In genomic region chr2:23386422-23387220, GRCh38 we compare ENCODE assay signal across 8 cellular contexts. TPM values are rescaled to one million over a fixed set of nuclear protein-coding genes. Genes with fewer than 3 reads are reported as not detected.
DNase-seq lines count a peak whose midpoint lies in the region; ATAC-seq and TF ChIP-seq lines count a peak whose summit lies in the region.

No MANE protein-coding gene starts in this region.

- no peak overlapping the region for H4K91ac ChIP-seq in neuronal stem cell (ENCODE audit: low read depth, low read length, poor library complexity)

- ATAC-seq in CD8-positive, alpha-beta T cell = no peak
- peak; percentile 19 for ATAC-seq in HG02981 (IDR thresholded peaks at IDR 0.05; ENCODE audit: unreplicated experiment)
- no peak for ATAC-seq in HG03135 (IDR thresholded peaks at IDR 0.05; ENCODE audit: unreplicated experiment)
- ATAC-seq in GM18502 (IDR thresholded peaks at IDR 0.05; ENCODE audit: poor library complexity, unreplicated experiment) = no peak

- no peak overlapping the region for H3K27ac ChIP-seq in CD8-positive, alpha-beta T cell (ENCODE audit: low read depth, low read length)
- no peak overlapping the region for H3K27ac ChIP-seq in neuronal stem cell (replicated peaks; ENCODE audit: low read length)

- H3K27ac Mint-ChIP-seq in CD8-positive, alpha-beta T cell = no peak overlapping the region
- no peak overlapping the region for H3K27ac Mint-ChIP-seq in activated CD4-positive, alpha-beta memory T cell treated with anti-CD3 and anti-CD28 coated beads, Interleukin-2, amount 10 ng/mL, durations not matched to agents 7 days and 5 days

- peaks cover 20% of the 10 kb centered on the region for H3K4me1 Mint-ChIP-seq in CD8-positive, alpha-beta T cell (ENCODE audit: low read depth)
- H3K4me1 Mint-ChIP-seq in activated CD4-positive, alpha-beta memory T cell treated with anti-CD3 and anti-CD28 coated beads, Interleukin-2, amount 10 ng/mL, durations not matched to agents 7 days and 5 days = peaks cover 13% of the 10 kb centered on the region

- H2BK12ac ChIP-seq in neuronal stem cell (ENCODE audit: low read length) = peak overlapping the region; percentile 14

- intact Hi-C loops in CD8-positive, alpha-beta T cell (cut with DNase I, micrococcal nuclease) = no loop called here

- peak overlapping the region; percentile 97 for H3K23ac ChIP-seq in neuronal stem cell (ENCODE audit: low read depth, low read length, poor library complexity)

- peaks cover 10% of the 10 kb centered on the region for H3K4me1 ChIP-seq in CD8-positive, alpha-beta T cell (ENCODE audit: insufficient read depth, low read length)
- peaks cover 2% of the 10 kb centered on the region in 2 donors for H3K4me1 ChIP-seq in neuronal stem cell (ENCODE audit: control insufficient read depth in 2 of 2, insufficient read depth in 1 of 2, low read depth in 1 of 2, low read length in 2 of 2)

- H3K4me3 Mint-ChIP-seq in CD8-positive, alpha-beta T cell = peak overlapping the region; percentile 84
- H3K4me3 Mint-ChIP-seq in activated CD4-positive, alpha-beta memory T cell treated with anti-CD3 and anti-CD28 coated beads, Interleukin-2, amount 10 ng/mL, durations not matched to agents 7 days and 5 days = peak overlapping the region; percentile 45

- H3K4me2 ChIP-seq in neuronal stem cell (ENCODE audit: insufficient read depth, low read length, poor library complexity, severe bottlenecking) = peak overlapping the region; percentile 98

- no peak overlapping the region for H3K4ac ChIP-seq in neuronal stem cell (ENCODE audit: low read length)

- H2AFZ ChIP-seq in neuronal stem cell (ENCODE audit: low read length) = peak overlapping the region; percentile 90

- H3K4me3 ChIP-seq in CD8-positive, alpha-beta T cell (ENCODE audit: low read depth, low read length) = peak overlapping the region; percentile 49
- H3K4me3 ChIP-seq in foreskin fibroblast (ENCODE audit: low read depth in 1 of 2, low read length in 2 of 2) = peak overlapping the region; percentile 78 to 81
- H3K4me3 ChIP-seq in neuronal stem cell (ENCODE audit: low read length in 2 of 2) = peak overlapping the region; percentile 60 to 82

- H3K27me3 Mint-ChIP-seq in CD8-positive, alpha-beta T cell (ENCODE audit: low read depth) = peaks cover 49% of the 10 kb centered on the region
- H3K27me3 Mint-ChIP-seq in activated CD4-positive, alpha-beta memory T cell treated with anti-CD3 and anti-CD28 coated beads, Interleukin-2, amount 10 ng/mL, durations not matched to agents 7 days and 5 days = peaks cover 73% of the 10 kb centered on the region

- no peak overlapping the region for H4K8ac ChIP-seq in neuronal stem cell (ENCODE audit: low read depth, low read length)

- no peak overlapping the region for H2AK5ac ChIP-seq in neuronal stem cell (ENCODE audit: low read depth, low read length)

- peak overlapping the region; percentile 91 for H3K9ac ChIP-seq in neuronal stem cell (ENCODE audit: low read depth, low read length, poor library complexity)

- H2BK15ac ChIP-seq in neuronal stem cell (ENCODE audit: low read length) = no peak overlapping the region

- POLR2A ChIA-PET in CD8-positive, alpha-beta T cell (lab: Charles Lee) = no interaction called here
- POLR2A ChIA-PET in activated CD4-positive, alpha-beta memory T cell treated with anti-CD3 and anti-CD28 coated beads, Interleukin-2, amount 10 ng/mL, durations not matched to agents 7 days and 5 days (lab: Charles Lee) = no interaction called here

- peak overlapping the region; percentile 88 for H3K18ac ChIP-seq in neuronal stem cell (ENCODE audit: low read length)

- peak overlapping the region; percentile 77 for H3K14ac ChIP-seq in neuronal stem cell (ENCODE audit: low read length)

- TF ChIP-seq CTCF in CD8-positive, alpha-beta T cell (IDR thresholded peaks at IDR 0.05) = no peak
- TF ChIP-seq CTCF in foreskin fibroblast (IDR thresholded peaks at IDR 0.05; ENCODE audit: low read depth, low read length) = peak; percentile 2

- no peaks in the 10 kb centered on the region for H3K9me3 Mint-ChIP-seq in CD8-positive, alpha-beta T cell
- H3K9me3 Mint-ChIP-seq in activated CD4-positive, alpha-beta memory T cell treated with anti-CD3 and anti-CD28 coated beads, Interleukin-2, amount 10 ng/mL, durations not matched to agents 7 days and 5 days = no peaks in the 10 kb centered on the region

- H2BK5ac ChIP-seq in neuronal stem cell (ENCODE audit: low read length) = no peak overlapping the region

- H3K9me3 ChIP-seq in CD8-positive, alpha-beta T cell (ENCODE audit: low read length) = no peaks in the 10 kb centered on the region
- no peaks in the 10 kb centered on the region for H3K9me3 ChIP-seq in neuronal stem cell (replicated peaks in 1 of 2; ENCODE audit: control insufficient read depth in 2 of 2, insufficient read depth in 1 of 2, low read depth in 1 of 2, low read length in 2 of 2)

- DNase-seq in CD8-positive, alpha-beta T cell = peak in 1 of 7 experiments; percentile 24
- no peak for DNase-seq in activated CD4-positive, alpha-beta memory T cell treated with anti-CD3 and anti-CD28 coated beads, Interleukin-2, amount 10 ng/mL, durations not matched to agents 7 days and 5 days
- DNase-seq in foreskin fibroblast (peak in 1 of 2 donors; percentile 63), neuronal stem cell (ENCODE audit: low spot score) (no peak), dedifferentiated amniotic fluid mesenchymal stem cell (ENCODE audit: extremely low spot score) (no peak)

- CTCF ChIA-PET in CD8-positive, alpha-beta T cell (lab: Charles Lee) = no interaction called here
- CTCF ChIA-PET in activated CD4-positive, alpha-beta memory T cell treated with anti-CD3 and anti-CD28 coated beads, Interleukin-2, amount 10 ng/mL, durations not matched to agents 7 days and 5 days (lab: Charles Lee) = interaction anchor here (1.0 kb wide), 1 partner anchor 180 kb away, joined by 3 read pairs; no protein-coding TSS in a partner anchor

- H2BK120ac ChIP-seq in neuronal stem cell (ENCODE audit: low read depth, low read length) = no peak overlapping the region

- no CpG with 5 or more reads among the region's 86 CpGs for WGBS in neuronal stem cell (ENCODE audit: extremely low coverage in 2 of 2, insufficient read length in 2 of 2, insufficient replicate concordance in 1 of 2), 2 donors

- no peaks in the 10 kb centered on the region for H3K79me1 ChIP-seq in neuronal stem cell (ENCODE audit: low read depth, low read length)

- no peaks in the 10 kb centered on the region for H3K36me3 ChIP-seq in CD8-positive, alpha-beta T cell (ENCODE audit: insufficient read depth, low read length)
- H3K36me3 ChIP-seq in neuronal stem cell (replicated peaks in 1 of 2; ENCODE audit: control insufficient read depth in 2 of 2, insufficient read depth in 2 of 2, low read length in 2 of 2) = no peaks in the 10 kb centered on the region

- peaks cover 12% of the 10 kb centered on the region for H3K27me3 ChIP-seq in CD8-positive, alpha-beta T cell (ENCODE audit: insufficient read depth, low read length)
- peaks cover 3 to 41% (median 27%) of the 10 kb centered on the region in 3 experiments for H3K27me3 ChIP-seq in neuronal stem cell (ENCODE audit: control insufficient read depth in 3 of 3, insufficient read depth in 3 of 3, low read depth in 1 of 3, low read length in 3 of 3)

- peaks cover 3% of the 10 kb centered on the region for H3K36me3 Mint-ChIP-seq in CD8-positive, alpha-beta T cell
- H3K36me3 Mint-ChIP-seq in activated CD4-positive, alpha-beta memory T cell treated with anti-CD3 and anti-CD28 coated beads, Interleukin-2, amount 10 ng/mL, durations not matched to agents 7 days and 5 days (ENCODE audit: low read depth) = no peaks in the 10 kb centered on the region

RNA-seq across cellular contexts. Expression of gene KLHL29, which starts 1.6 kb away (rescaled TPM):
- under 1 TPM; 0.67 to 0.81 TPM for total RNA-seq in CD8-positive, alpha-beta T cell
- under 1 TPM; 0.10 to 0.33 TPM for total RNA-seq in activated CD4-positive, alpha-beta memory T cell treated with anti-CD3 and anti-CD28 coated beads, Interleukin-2, amount 10 ng/mL, durations not matched to agents 7 days and 5 days
- 3.0 TPM for polyA plus RNA-seq in neuronal stem cell (2013, experiment 1 of 2)
- 3.0 TPM for polyA plus RNA-seq in neuronal stem cell (2013, experiment 2 of 2)
